Comparison of ENCODE assay signal across 8 cellular contexts in genomic region chr10:88385601-88386203, GRCh38.
DNase-seq lines count a peak whose midpoint lies in the region; ATAC-seq and TF ChIP-seq lines count a peak whose summit lies in the region.

No MANE protein-coding gene starts in this region.

- H3K4me1 ChIP-seq in DND-41 (ENCODE audit: insufficient read depth, low read length): peaks cover 80% of the 10 kb centered on the region
- H3K4me1 ChIP-seq in ovary (ENCODE audit: insufficient read depth): peaks cover 5% of the 10 kb centered on the region

- peak; percentile 68 for ATAC-seq in DND-41 (ENCODE audit: insufficient read depth, low read depth)
- peak; percentile 62 for ATAC-seq in GM19455 (IDR thresholded peaks at IDR 0.05; ENCODE audit: unreplicated experiment)
- ATAC-seq in HG03460 (IDR thresholded peaks at IDR 0.05; ENCODE audit: unreplicated experiment): peak; percentile 60

- 54 to 70% (median 65%) methylated on average over 11 of the region's 11 CpGs for WGBS in ovary, 3 donors

- H3K9ac ChIP-seq in DND-41 (ENCODE audit: low read depth, low read length): peak overlapping the region; percentile 73

- 0 out of 2 replicates have a peak, but pooled peaks cover 3% of the 10 kb centered on the region for H3K36me3 ChIP-seq in DND-41 (ENCODE audit: insufficient read depth, low read length)
- no peaks in the 10 kb centered on the region for H3K36me3 ChIP-seq in ovary

- no peak for TF ChIP-seq EP300 in ovary (IDR thresholded peaks at IDR 0.05)

- no peaks in the 10 kb centered on the region for H4K20me1 ChIP-seq in DND-41 (ENCODE audit: insufficient read depth, low read length)

- peak; percentile 94 for DNase-seq in DND-41
- DNase-seq in T-helper 22 cell (ENCODE audit: low read depth): peak; percentile 40
- DNase-seq in coronary artery (ENCODE audit: low spot score): no peak
- DNase-seq in ovary: peak in 3 of 5 donors; percentile 16 to 37 (median 19)
- no peak for DNase-seq in putamen (ENCODE audit: low spot score)
- no peak for DNase-seq in GM03348 (ENCODE audit: low spot score)

- 0 out of 2 replicates have a peak, but pooled peaks cover 8% of the 10 kb centered on the region for H3K79me2 ChIP-seq in DND-41 (ENCODE audit: insufficient read depth, low read length)

- peaks cover 20% of the 10 kb centered on the region for H3K9me3 ChIP-seq in DND-41 (ENCODE audit: insufficient read depth, low read length, severe bottlenecking)
- no peaks in the 10 kb centered on the region for H3K9me3 ChIP-seq in ovary

- H2AFZ ChIP-seq in DND-41 (ENCODE audit: low read depth, low read length): peak overlapping the region; percentile 39; the same call in 1 of the 2 replicates

- H3K4me2 ChIP-seq in DND-41 (ENCODE audit: insufficient read depth, low read length): peak overlapping the region; percentile 63

- TF ChIP-seq POLR2A in ovary (IDR thresholded peaks at IDR 0.05): no peak

- TF ChIP-seq CTCF in DND-41 (IDR thresholded peaks at IDR 0.05; ENCODE audit: borderline replicate concordance, extremely low read depth, low read length, poor library complexity, severe bottlenecking) (no peak), coronary artery (IDR thresholded peaks at IDR 0.05) (no peak), ovary (IDR thresholded peaks at IDR 0.05) (no peak)

- H3K4me3 ChIP-seq in DND-41 (ENCODE audit: low read depth in 1 of 2, low read length in 2 of 2) (peak overlapping the region in 1 of 2 experiments; percentile 39; a peak in 2 of 4 replicates), coronary artery (peak overlapping the region; percentile 59), ovary (no peak overlapping the region)

- H3K27ac ChIP-seq in DND-41 (ENCODE audit: low read length): peak overlapping the region; percentile 99
- peak overlapping the region; percentile 63 to 82 for H3K27ac ChIP-seq in coronary artery
- H3K27ac ChIP-seq in ovary: no peak overlapping the region

- no peaks in the 10 kb centered on the region for H3K27me3 ChIP-seq in DND-41 (ENCODE audit: insufficient read depth, low read length, poor library complexity)
- H3K27me3 ChIP-seq in ovary: no peaks in the 10 kb centered on the region

- intact Hi-C loops in ovary (cut with DNase I): loop anchor here in 3 of 4 donors (5.0 to 10.0 kb wide), 2 partner anchors 523 to 531 kb away; partner anchors contain the start of genes KLLN (in 2 of the 3) and PTEN (in 2 of the 3)

Comparison
In these comparisons a context has a peak if more than half of its experiments do, and no peak if none do; other contexts are left out.
1. DNase-seq: peak in DND-41 (single experiment), T-helper 22 cell (single experiment) and ovary (3 of 5); none in coronary artery (single experiment), putamen (single experiment) and GM03348 (single experiment).
2. H3K27ac ChIP-seq: peak in DND-41 (single experiment) and coronary artery (2 of 2); none in ovary (0 of 2).
3. Peak in every context shown above with its lines, with median percentiles within 50 percentile points of each other: ATAC-seq.